ENCODE assay signal across 1 cellular context in genomic region chr4:110480031-110480549, GRCh38.
TF ChIP-seq lines count a peak whose summit lies in the region.

No MANE protein-coding gene starts in this region.

TF ChIP-seq in H1, 55 proteins besides CTCF, POLR2A, EP300 and RAD21:
- TF ChIP-seq EGR1 (IDR thresholded peaks at IDR 0.05; ENCODE audit: borderline replicate concordance, low read depth, low read length): no peak
- TF ChIP-seq GTF2F1 (IDR thresholded peaks at IDR 0.05; ENCODE audit: borderline replicate concordance, low read depth, low read length): no peak
- no peak for TF ChIP-seq SIN3A (conservative IDR thresholded peaks at IDR 0.05 in 1 of 2, IDR thresholded peaks at IDR 0.05 in 1 of 2; ENCODE audit: low read depth in 1 of 2, low read length in 2 of 2)
- TF ChIP-seq BCL11A (IDR thresholded peaks at IDR 0.05; ENCODE audit: low read depth in 2 of 2, low read length in 2 of 2): no peak
- TF ChIP-seq CEBPB (IDR thresholded peaks at IDR 0.05; ENCODE audit: low read depth, low read length): no peak
- no peak for TF ChIP-seq MAFK (IDR thresholded peaks at IDR 0.05; ENCODE audit: low read depth, low read length)
- TF ChIP-seq BRCA1 (IDR thresholded peaks at IDR 0.05; ENCODE audit: low read depth, low read length): no peak
